In the genomic region with DNA sequence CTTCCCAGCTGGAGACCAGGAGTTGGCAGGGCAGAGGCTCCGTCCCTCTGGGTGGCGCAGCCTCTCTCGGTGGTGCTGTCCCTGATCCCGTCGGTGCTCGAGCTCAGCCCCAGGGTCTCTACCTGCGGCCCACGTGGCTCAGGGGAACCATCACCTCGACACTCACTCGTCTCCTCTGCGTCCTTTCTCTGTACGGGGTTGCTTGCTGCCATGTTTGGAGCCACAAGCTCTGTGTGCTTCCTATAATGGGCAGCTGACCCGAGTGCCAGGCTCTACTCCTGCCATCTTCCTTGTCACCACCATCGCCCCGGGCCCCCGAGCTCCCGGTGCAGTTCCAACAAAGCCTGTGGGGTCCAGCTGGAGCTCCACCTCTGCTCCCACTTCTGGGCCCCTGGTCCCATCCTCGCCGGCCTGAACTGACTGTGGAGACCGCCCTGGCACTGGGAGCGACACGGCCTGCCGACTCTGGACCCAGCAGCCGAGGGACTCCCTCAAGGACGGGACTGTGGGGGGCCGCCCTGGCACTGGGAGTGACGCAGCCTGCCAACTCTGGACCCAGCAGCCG, we compare ENCODE assay signal across 22 cellular contexts. TPM values are rescaled to one million over a fixed set of nuclear protein-coding genes. Genes with fewer than 3 reads are reported as not detected.
A peak's percentile ranks its signal among the peaks of the same experiment; 100 is the strongest.
DNase-seq lines count a peak whose midpoint lies in the region; ATAC-seq, FAIRE-seq and TF ChIP-seq lines count a peak whose summit lies in the region.
"Had no signal": no experiment of that assay in that cellular context is flagged by ENCODE, and none has a peak within 500 bp of the region (broad histone marks: within the 10 kb centered on the region; RNA-seq: fewer than 3 reads in every experiment).

No MANE protein-coding gene starts in this region.

- peaks cover 18% of the 10 kb centered on the region for H3K4me1 Mint-ChIP-seq in activated T-cell treated with anti-CD3 and anti-CD28 coated beads, Interleukin-2, amount 50 U/mL, for 24 hours (ENCODE audit: low read depth)
- peaks cover 2% of the 10 kb centered on the region for H3K4me1 Mint-ChIP-seq in activated T-cell treated with anti-CD3 and anti-CD28 coated beads, Interleukin-2, amount 50 U/mL, for 4 hours (ENCODE audit: low read depth)

- H3K36me3 ChIP-seq in ascending aorta: peaks cover 40 to 43% of the 10 kb centered on the region in 2 donors
- H3K36me3 ChIP-seq in liver (ENCODE audit: control insufficient read depth in 4 of 4, insufficient read depth in 3 of 4, low read depth in 1 of 4, low read length in 3 of 4): peaks cover 0 to 14% (median 9%) of the 10 kb centered on the region in 4 donors

- TF ChIP-seq CTCF in ascending aorta (IDR thresholded peaks at IDR 0.05) (no peak), liver (IDR thresholded peaks at IDR 0.05; ENCODE audit: low read depth, low read length, missing input control) (no peak)

- no peak for DNase-seq in activated T-cell treated with anti-CD3 and anti-CD28 coated beads, Interleukin-2, amount 50 U/mL, for 24 hours
- no peak for DNase-seq in activated T-cell treated with anti-CD3 and anti-CD28 coated beads, Interleukin-2, amount 50 U/mL, for 4 hours
- no peak for DNase-seq in ascending aorta (ENCODE audit: low spot score in 2 of 2)
- DNase-seq in putamen (ENCODE audit: low spot score): no peak
- DNase-seq in GM19240 (ENCODE audit: insufficient read length, low spot score): no peak
- no peak for DNase-seq in GM12892 (ENCODE audit: insufficient read length)
- DNase-seq: activated CD4-positive, CD25-positive, alpha-beta regulatory T cell; GOT3; NCI-H1436; NCI-H2171; stimulated activated CD4-positive, alpha-beta T cell treated with anti-CD3 and anti-CD28 coated beads, Interleukin-4, amount 100 ng/mL, for 1 hour had no signal

- H3K9me3 ChIP-seq in ascending aorta (no peaks in the 10 kb centered on the region), liver (ENCODE audit: control insufficient read depth in 4 of 4, low read length in 3 of 4) (no peaks in the 10 kb centered on the region)
- H3K9me3 ChIP-seq: mucosa of descending colon, SJSA1 had no signal

- no peak for FAIRE-seq in GM12892 (lab: Jason Lieb, UNC)
- FAIRE-seq: A204.1, endometrium had no signal

- H3K4me3 Mint-ChIP-seq in activated T-cell treated with anti-CD3 and anti-CD28 coated beads, Interleukin-2, amount 50 U/mL, for 24 hours: no peak overlapping the region
- H3K4me3 Mint-ChIP-seq in activated T-cell treated with anti-CD3 and anti-CD28 coated beads, Interleukin-2, amount 50 U/mL, for 4 hours: no peak overlapping the region

- H3K9ac ChIP-seq in liver (ENCODE audit: low read depth in 1 of 2, low read length in 2 of 2): no peak overlapping the region

- H3K27ac ChIP-seq in ascending aorta (peak overlapping the region; percentile 9 to 16), liver (ENCODE audit: low read depth in 1 of 2, low read length in 2 of 2) (peak overlapping the region; percentile 82 to 93), temporal lobe (ENCODE audit: low read depth, low read length) (peak overlapping the region; percentile 90)
- H3K27ac ChIP-seq: C4-2B, SJSA1 had no signal

- no peaks in the 10 kb centered on the region for H3K27me3 Mint-ChIP-seq in activated T-cell treated with anti-CD3 and anti-CD28 coated beads, Interleukin-2, amount 50 U/mL, for 24 hours
- no peaks in the 10 kb centered on the region for H3K27me3 Mint-ChIP-seq in activated T-cell treated with anti-CD3 and anti-CD28 coated beads, Interleukin-2, amount 50 U/mL, for 4 hours (ENCODE audit: low read depth)

- peaks cover 75% of the 10 kb centered on the region for H3K36me3 Mint-ChIP-seq in activated T-cell treated with anti-CD3 and anti-CD28 coated beads, Interleukin-2, amount 50 U/mL, for 24 hours (ENCODE audit: low read depth)
- H3K36me3 Mint-ChIP-seq in activated T-cell treated with anti-CD3 and anti-CD28 coated beads, Interleukin-2, amount 50 U/mL, for 4 hours (ENCODE audit: insufficient read depth): peaks cover 23% of the 10 kb centered on the region

- H3K27me3 ChIP-seq in ascending aorta (no peaks in the 10 kb centered on the region), liver (ENCODE audit: control insufficient read depth in 4 of 4, insufficient read depth in 4 of 4, low read length in 3 of 4) (no peaks in the 10 kb centered on the region)
- H3K27me3 ChIP-seq: SJSA1 had no signal

- 87% methylated on average over 28 of the region's 28 CpGs for WGBS in liver

- H3K4me3 ChIP-seq in ascending aorta: no peak overlapping the region
- no peak overlapping the region for H3K4me3 ChIP-seq in liver (ENCODE audit: low read depth in 1 of 3, low read length in 3 of 3)
- H3K4me3 ChIP-seq: mucosa of descending colon, SJSA1 had no signal

- H3K4me1 ChIP-seq in ascending aorta (peaks cover 6 to 14% of the 10 kb centered on the region in 2 donors), liver (ENCODE audit: control insufficient read depth in 4 of 4, insufficient read depth in 4 of 4, low read length in 3 of 4) (peaks cover 21 to 61% (median 40%) of the 10 kb centered on the region in 4 donors)

- TF ChIP-seq POLR2A in GM12892 (IDR thresholded peaks at IDR 0.05; ENCODE audit: low read depth, low read length): no peak

- TF ChIP-seq RAD21 in liver (IDR thresholded peaks at IDR 0.05): no peak

- no peaks in the 10 kb centered on the region for H3K9me3 Mint-ChIP-seq in activated T-cell treated with anti-CD3 and anti-CD28 coated beads, Interleukin-2, amount 50 U/mL, for 24 hours
- no peaks in the 10 kb centered on the region for H3K9me3 Mint-ChIP-seq in activated T-cell treated with anti-CD3 and anti-CD28 coated beads, Interleukin-2, amount 50 U/mL, for 4 hours

- intact Hi-C loops in ascending aorta (cut with DNase I): no loop called here

- H3K27ac Mint-ChIP-seq in activated T-cell treated with anti-CD3 and anti-CD28 coated beads, Interleukin-2, amount 50 U/mL, for 24 hours: peak overlapping the region; percentile 8

- no peak for ATAC-seq in activated T-cell treated with anti-CD3 and anti-CD28 coated beads, Interleukin-2, amount 50 U/mL, for 4 hours
- ATAC-seq: mucosa of descending colon had no signal

TF ChIP-seq in liver, 16 proteins besides CTCF, POLR2A, EP300 and RAD21 (continues in another document):
- TF ChIP-seq HNF4G (IDR thresholded peaks at IDR 0.05) (no peak), JUND (IDR thresholded peaks at IDR 0.05) (no peak), FOXA1 (IDR thresholded peaks at IDR 0.05) (no peak), TAF1 (conservative IDR thresholded peaks at IDR 0.05) (no peak), HNF4A (conservative IDR thresholded peaks at IDR 0.05) (no peak)
- TF ChIP-seq, protein P1, sequence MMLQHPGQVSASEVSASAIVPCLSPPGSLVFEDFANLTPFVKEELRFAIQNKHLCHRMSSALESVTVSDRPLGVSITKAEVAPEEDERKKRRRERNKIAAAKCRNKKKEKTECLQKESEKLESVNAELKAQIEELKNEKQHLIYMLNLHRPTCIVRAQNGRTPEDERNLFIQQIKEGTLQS (IDR thresholded peaks at IDR 0.05): no peak
- TF ChIP-seq, protein P2, sequence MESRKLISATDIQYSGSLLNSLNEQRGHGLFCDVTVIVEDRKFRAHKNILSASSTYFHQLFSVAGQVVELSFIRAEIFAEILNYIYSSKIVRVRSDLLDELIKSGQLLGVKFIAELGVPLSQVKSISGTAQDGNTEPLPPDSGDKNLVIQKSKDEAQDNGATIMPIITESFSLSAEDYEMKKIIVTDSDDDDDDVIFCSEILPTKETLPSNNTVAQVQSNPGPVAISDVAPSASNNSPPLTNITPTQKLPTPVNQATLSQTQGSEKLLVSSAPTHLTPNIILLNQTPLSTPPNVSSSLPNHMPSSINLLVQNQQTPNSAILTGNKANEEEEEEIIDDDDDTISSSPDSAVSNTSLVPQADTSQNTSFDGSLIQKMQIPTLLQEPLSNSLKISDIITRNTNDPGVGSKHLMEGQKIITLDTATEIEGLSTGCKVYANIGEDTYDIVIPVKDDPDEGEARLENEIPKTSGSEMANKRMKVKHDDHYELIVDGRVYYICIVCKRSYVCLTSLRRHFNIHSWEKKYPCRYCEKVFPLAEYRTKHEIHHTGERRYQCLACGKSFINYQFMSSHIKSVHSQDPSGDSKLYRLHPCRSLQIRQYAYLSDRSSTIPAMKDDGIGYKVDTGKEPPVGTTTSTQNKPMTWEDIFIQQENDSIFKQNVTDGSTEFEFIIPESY (IDR thresholded peaks at IDR 0.05): no peak

RNA-seq across cellular contexts. Expression of a gene that starts 5.0 kb away (rescaled TPM):
- 100 to 1,000 TPM in 1 of 3 donors, 10 to 100 TPM in 2; 84.0 to 112 (median 95.3) TPM for total RNA-seq in activated T-cell treated with anti-CD3 and anti-CD28 coated beads, Interleukin-2, amount 50 U/mL, for 4 hours
- total RNA-seq in ascending aorta (421 TPM), liver (100 to 1,000 TPM in 1 of 2 donors, 10 to 100 TPM in 1; 64.0 to 163 TPM), temporal lobe (41.8 TPM)
- polyA plus RNA-seq in liver: 100 to 1,000 TPM in 1 of 2 donors, 10 to 100 TPM in 1; 87.1 to 130 TPM
- polyA plus RNA-seq in GM12892 (2012; ENCODE audit: missing spikeins): 10.1 TPM

RNA-seq across cellular contexts. Expression of a gene that starts 5.5 kb away (rescaled TPM):
- total RNA-seq in activated T-cell treated with anti-CD3 and anti-CD28 coated beads, Interleukin-2, amount 50 U/mL, for 4 hours: 1 to 10 TPM in 2 of 3 donors, under 1 TPM in 1; 0.94 to 1.4 (median 1.2) TPM
- 8.6 TPM for total RNA-seq in ascending aorta
- total RNA-seq in liver: 100 to 1,000 TPM in 1 of 2 donors, 10 to 100 TPM in 1; 25.1 to 323 TPM
- 1,000 to 10,000 TPM in 1 of 2 donors, 100 to 1,000 TPM in 1; 892 to 1,117 TPM for polyA plus RNA-seq in liver
- total RNA-seq in temporal lobe: not detected
- not detected for polyA plus RNA-seq in GM12892 (2012; ENCODE audit: missing spikeins)
- total RNA-seq: kidney epithelial cell, occipital lobe, SJSA1 had no signal

RNA-seq across cellular contexts. Expression of a gene that starts 12.6 kb away (rescaled TPM):
- 1 to 10 TPM in 1 of 3 donors, under 1 TPM in 2; 0.49 to 1.2 (median 0.58) TPM for total RNA-seq in activated T-cell treated with anti-CD3 and anti-CD28 coated beads, Interleukin-2, amount 50 U/mL, for 4 hours
- total RNA-seq in ascending aorta (not detected), liver (1 to 10 TPM; 2.3 to 5.2 TPM), temporal lobe (0.74 TPM)
- polyA plus RNA-seq in liver: 10 to 100 TPM in 1 of 2 donors, 1 to 10 TPM in 1; 7.3 to 12.2 TPM
- polyA plus RNA-seq in GM12892 (2012; ENCODE audit: missing spikeins): 0.87 TPM
- total RNA-seq: occipital lobe, SJSA1, subcutaneous adipose tissue had no signal

RNA-seq across cellular contexts. Expression of a gene that starts 37.8 kb away (rescaled TPM):
- total RNA-seq in activated T-cell treated with anti-CD3 and anti-CD28 coated beads, Interleukin-2, amount 50 U/mL, for 4 hours: under 1 TPM in 2 of 3 donors, not detected in 1; 0.30 to 0.51 TPM
- 68.3 TPM for total RNA-seq in ascending aorta
- 1 to 10 TPM in 1 of 2 donors, under 1 TPM in 1; 0.23 to 5.4 TPM for total RNA-seq in liver
- 10 to 100 TPM in 1 of 2 donors, 1 to 10 TPM in 1; 7.4 to 15.2 TPM for polyA plus RNA-seq in liver
- 103 TPM for total RNA-seq in temporal lobe
- polyA plus RNA-seq in GM12892 (2012; ENCODE audit: missing spikeins): not detected
- total RNA-seq: SJSA1 had no signal

RNA-seq across cellular contexts. Expression of a gene that starts 43.3 kb away (rescaled TPM):
- total RNA-seq in activated T-cell treated with anti-CD3 and anti-CD28 coated beads, Interleukin-2, amount 50 U/mL, for 4 hours: not detected
- not detected for total RNA-seq in ascending aorta
- under 1 TPM in 1 of 2 donors, not detected in 1; 0.08 TPM for total RNA-seq in liver
- polyA plus RNA-seq in liver: under 1 TPM in 1 of 2 donors, not detected in 1; 0.01 TPM
- total RNA-seq in temporal lobe: 0.74 TPM
- not detected for polyA plus RNA-seq in GM12892 (2012; ENCODE audit: missing spikeins)
- total RNA-seq: kidney epithelial cell, MCF 10A, SJSA1, subcutaneous adipose tissue had no signal

Comparison
In these comparisons a context has a peak if more than half of its experiments do, and no peak if none do; other contexts are left out.
1. H3K27ac ChIP-seq: peak in every context shown above with its lines; median percentile 90 in temporal lobe; 88 in liver; 12 in ascending aorta.